In the genomic region with DNA sequence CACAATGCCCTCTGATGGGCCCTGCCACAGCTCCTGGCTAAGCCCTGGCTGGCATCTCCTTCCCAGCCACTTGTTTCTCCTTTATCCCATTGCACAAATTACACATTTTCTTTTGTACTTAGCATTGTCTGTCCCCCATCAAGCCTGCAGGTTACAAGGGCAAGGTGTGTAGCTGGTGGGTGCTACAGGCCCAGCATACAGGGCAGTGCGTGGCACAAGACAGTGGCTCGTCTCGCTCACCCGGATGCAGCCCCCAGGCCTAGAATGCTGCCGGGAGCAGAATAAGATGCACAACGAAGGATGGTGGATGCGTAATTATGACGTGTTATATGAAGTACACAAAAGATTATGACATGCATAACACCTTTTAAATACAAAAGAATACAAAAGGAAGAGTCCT, we compare ENCODE assay signal across 19 cellular contexts.
DNase-seq lines count a peak whose midpoint lies in the region; ATAC-seq and TF ChIP-seq lines count a peak whose summit lies in the region.
"Had no signal": no experiment of that assay in that cellular context is flagged by ENCODE, and none has a peak within 500 bp of the region (broad histone marks: within the 10 kb centered on the region; RNA-seq: fewer than 3 reads in every experiment).

No MANE protein-coding gene starts in this region.

- H3K4me1 Mint-ChIP-seq in activated naive CD4-positive, alpha-beta T cell treated with anti-CD3 and anti-CD28 coated beads for 36 hours (ENCODE audit: low read depth): no peaks in the 10 kb centered on the region
- H3K4me1 Mint-ChIP-seq in activated T-helper 17 cell treated with anti-CD3 and anti-CD28 coated beads, Interleukin-2, amount 50 U/mL, for 72 hours: peaks cover 9% of the 10 kb centered on the region
- peaks cover 24% of the 10 kb centered on the region for H3K4me1 Mint-ChIP-seq in glutamatergic neuron (ENCODE audit: low read depth, unreplicated experiment)

- no peak overlapping the region for H3K4me3 Mint-ChIP-seq in activated naive CD4-positive, alpha-beta T cell treated with anti-CD3 and anti-CD28 coated beads for 36 hours
- no peak overlapping the region for H3K4me3 Mint-ChIP-seq in activated T-helper 17 cell treated with anti-CD3 and anti-CD28 coated beads, Interleukin-2, amount 50 U/mL, for 72 hours
- peak overlapping the region; percentile 8 for H3K4me3 Mint-ChIP-seq in glutamatergic neuron (ENCODE audit: unreplicated experiment)
- H3K4me3 Mint-ChIP-seq: CD4-positive, CD25-positive, alpha-beta regulatory T cell; H9 had no signal

- peaks cover 12% of the 10 kb centered on the region for H3K36me3 Mint-ChIP-seq in activated naive CD4-positive, alpha-beta T cell treated with anti-CD3 and anti-CD28 coated beads for 36 hours (ENCODE audit: low read depth)
- H3K36me3 Mint-ChIP-seq in activated T-helper 17 cell treated with anti-CD3 and anti-CD28 coated beads, Interleukin-2, amount 50 U/mL, for 72 hours (ENCODE audit: low read depth): no peaks in the 10 kb centered on the region
- peaks cover 8% of the 10 kb centered on the region for H3K36me3 Mint-ChIP-seq in glutamatergic neuron (ENCODE audit: unreplicated experiment)

- ATAC-seq in activated T-helper 17 cell treated with anti-CD3 and anti-CD28 coated beads, Interleukin-2, amount 50 U/mL, for 72 hours (replicated peaks): no peak
- ATAC-seq in HG02610 (IDR thresholded peaks at IDR 0.05; ENCODE audit: unreplicated experiment) (no peak), HG02798 (IDR thresholded peaks at IDR 0.05; ENCODE audit: poor library complexity, unreplicated experiment) (no peak)
- ATAC-seq: Panc1 had no signal

- no peak for DNase-seq in activated naive CD4-positive, alpha-beta T cell treated with anti-CD3 and anti-CD28 coated beads for 36 hours
- DNase-seq in activated naive CD4-positive, alpha-beta T cell treated with anti-CD3 and anti-CD28 coated beads, Interleukin-2, amount 50 U/mL, for 16 hours: no peak
- no peak for DNase-seq in glutamatergic neuron
- peak; percentile 38 for DNase-seq in posterior vena cava (ENCODE audit: low spot score)
- no peak for DNase-seq in GM10266 (ENCODE audit: extremely low spot score)
- DNase-seq: 8988T; Caco-2; CD4-positive, CD25-positive, alpha-beta regulatory T cell; DMS153; GDM1; H9; IMR-90; NCI-H1048; NCI-H1436; NCI-H446 treated with DMSO at 0.1 percent for 48 hours had no signal

- CTCF ChIA-PET in activated naive CD4-positive, alpha-beta T cell treated with anti-CD3 and anti-CD28 coated beads for 36 hours (lab: Charles Lee): no interaction called here

- intact Hi-C loops in activated naive CD4-positive, alpha-beta T cell treated with anti-CD3 and anti-CD28 coated beads for 36 hours (cut with micrococcal nuclease): no loop called here
- intact Hi-C loops in posterior vena cava (cut with DNase I): no loop called here

- peak overlapping the region; percentile 6 for H3K27ac Mint-ChIP-seq in activated naive CD4-positive, alpha-beta T cell treated with anti-CD3 and anti-CD28 coated beads for 36 hours
- peak overlapping the region; percentile 15 for H3K27ac Mint-ChIP-seq in activated T-helper 17 cell treated with anti-CD3 and anti-CD28 coated beads, Interleukin-2, amount 50 U/mL, for 72 hours
- H3K27ac Mint-ChIP-seq in glutamatergic neuron (ENCODE audit: unreplicated experiment): no peak overlapping the region

- H3K9me3 Mint-ChIP-seq in activated naive CD4-positive, alpha-beta T cell treated with anti-CD3 and anti-CD28 coated beads for 36 hours: peaks cover 2% of the 10 kb centered on the region
- H3K9me3 Mint-ChIP-seq in activated T-helper 17 cell treated with anti-CD3 and anti-CD28 coated beads, Interleukin-2, amount 50 U/mL, for 72 hours: peaks cover 6% of the 10 kb centered on the region
- peaks cover 12% of the 10 kb centered on the region for H3K9me3 Mint-ChIP-seq in glutamatergic neuron (ENCODE audit: unreplicated experiment)

- TF ChIP-seq CTCF in glutamatergic neuron (IDR thresholded peaks at IDR 0.05; ENCODE audit: partially characterized antibody, unreplicated experiment) (no peak), GM10266 (IDR thresholded peaks at IDR 0.05; ENCODE audit: control insufficient read depth, insufficient read depth, low read depth, missing control alignments) (no peak)

- H3K27me3 Mint-ChIP-seq in activated naive CD4-positive, alpha-beta T cell treated with anti-CD3 and anti-CD28 coated beads for 36 hours (ENCODE audit: low read depth): no peaks in the 10 kb centered on the region
- no peaks in the 10 kb centered on the region for H3K27me3 Mint-ChIP-seq in activated T-helper 17 cell treated with anti-CD3 and anti-CD28 coated beads, Interleukin-2, amount 50 U/mL, for 72 hours
- peaks cover 9% of the 10 kb centered on the region for H3K27me3 Mint-ChIP-seq in glutamatergic neuron (ENCODE audit: unreplicated experiment)
- H3K27me3 Mint-ChIP-seq: CD4-positive, CD25-positive, alpha-beta regulatory T cell had no signal
